Comparison of ENCODE assay signal across 9 cellular contexts in genomic region chr19:45508681-45508930, GRCh38. TPM values are rescaled to one million over a fixed set of nuclear protein-coding genes. Genes with fewer than 3 reads are reported as not detected.
DNase-seq lines count a peak whose midpoint lies in the region; ATAC-seq, FAIRE-seq and TF ChIP-seq lines count a peak whose summit lies in the region.
"Had no signal": no experiment of that assay in that cellular context is flagged by ENCODE, and none has a peak within 500 bp of the region (broad histone marks: within the 10 kb centered on the region; RNA-seq: fewer than 3 reads in every experiment).

No MANE protein-coding gene starts in this region.

- POLR2A ChIA-PET in OCI-LY7 (lab: Charles Lee) (no interaction called here), endothelial cell of umbilical vein (lab: Charles Lee) (no interaction called here)

- H3K27ac ChIP-seq in OCI-LY7 (ENCODE audit: low read depth, low read length, poor library complexity, severe bottlenecking) (peak overlapping the region; percentile 85), endothelial cell of umbilical vein (ENCODE audit: insufficient read depth, low read depth, low read length) (peak overlapping the region; percentile 53), ovary (peak overlapping the region; percentile 23 to 67)

- BruUV-seq in OCI-LY7 (replicated peaks; lab: Mats Ljungman, UMichigan) (no TSS peak), endothelial cell of umbilical vein (replicated peaks; lab: Mats Ljungman, UMichigan) (no TSS peak)

- peaks cover 26% of the 10 kb centered on the region for H3K4me1 ChIP-seq in OCI-LY7 (ENCODE audit: insufficient read depth, low read length, poor library complexity, severe bottlenecking)
- peaks cover 27% of the 10 kb centered on the region for H3K4me1 ChIP-seq in endothelial cell of umbilical vein (ENCODE audit: control insufficient read depth, extremely low read depth, insufficient read depth, low read length)
- peaks cover 9% of the 10 kb centered on the region for H3K4me1 ChIP-seq in ovary (ENCODE audit: insufficient read depth)

- H3K4me3 ChIP-seq in OCI-LY7 (ENCODE audit: low read depth, low read length, poor library complexity, severe bottlenecking) (peak overlapping the region; percentile 92), endothelial cell of umbilical vein (replicated peaks in 1 of 3; ENCODE audit: insufficient read depth in 1 of 3, low read depth in 1 of 3, low read length in 3 of 3) (peak overlapping the region; percentile 92 to 100 (median 96)), ovary (peak overlapping the region; percentile 94)

- H3K36me3 ChIP-seq in OCI-LY7 (ENCODE audit: insufficient read depth, low read length) (no peaks in the 10 kb centered on the region), endothelial cell of umbilical vein (ENCODE audit: control insufficient read depth in 2 of 2, extremely low read depth in 1 of 2, insufficient read depth in 2 of 2, low read length in 2 of 2) (peaks cover 0 to 3% of the 10 kb centered on the region in 2 experiments), ovary (no peaks in the 10 kb centered on the region)

- CTCF ChIA-PET in OCI-LY7 (lab: Charles Lee; ENCODE audit: unreplicated experiment), result interaction anchor here (0.5 kb wide), 1 partner anchor 791 kb away, joined by 4 read pairs; no protein-coding TSS in a partner anchor
- CTCF ChIA-PET in endothelial cell of umbilical vein (lab: Charles Lee), result interaction anchor here (0.9 to 1.7 kb wide), 6 partner anchors 10 to 134 kb away, joined by 3 to 6 read pairs (median 4); no protein-coding TSS in a partner anchor

- H3K27me3 ChIP-seq in endothelial cell of umbilical vein (ENCODE audit: control insufficient read depth in 2 of 2, insufficient read depth in 2 of 2, low read length in 2 of 2) (no peaks in the 10 kb centered on the region), ovary (no peaks in the 10 kb centered on the region)

- TF ChIP-seq POLR2A in endothelial cell of umbilical vein (IDR thresholded peaks at IDR 0.05; ENCODE audit: low read depth, low read length) (peak; percentile 45), ovary (IDR thresholded peaks at IDR 0.05) (no peak)

- no peak for TF ChIP-seq CTCF in D721Med (IDR thresholded peaks at IDR 0.05; ENCODE audit: insufficient read depth, missing control alignments)
- TF ChIP-seq CTCF in OCI-LY7 (conservative IDR thresholded peaks at IDR 0.05; ENCODE audit: low read length), result no peak
- no peak for TF ChIP-seq CTCF in endothelial cell of umbilical vein (IDR thresholded peaks at IDR 0.05; ENCODE audit: extremely low read depth in 1 of 2, insufficient read depth in 1 of 2, low read depth in 1 of 2, low read length in 2 of 2)
- TF ChIP-seq CTCF in ovary (IDR thresholded peaks at IDR 0.05), result no peak

- H3K9ac ChIP-seq in endothelial cell of umbilical vein (replicated peaks; ENCODE audit: extremely low read depth, insufficient read depth, low read length), result peak overlapping the region; percentile 48

- H3K9me2 ChIP-seq in OCI-LY7 (ENCODE audit: insufficient read depth, low read length), result no peaks in the 10 kb centered on the region

- peaks cover 18% of the 10 kb centered on the region for H3K79me2 ChIP-seq in OCI-LY7 (ENCODE audit: insufficient read depth, low read depth, low read length)
- H3K79me2 ChIP-seq in endothelial cell of umbilical vein (ENCODE audit: control insufficient read depth, insufficient read depth, low read length), result peaks cover 65% of the 10 kb centered on the region

- no peaks in the 10 kb centered on the region for H3K9me1 ChIP-seq in endothelial cell of umbilical vein (replicated peaks; ENCODE audit: control insufficient read depth, extremely low read depth, insufficient read depth, low read length)

- H4K20me1 ChIP-seq in OCI-LY7 (ENCODE audit: insufficient read depth, low read length) (peaks cover 5% of the 10 kb centered on the region; the same call in 1 of the 2 replicates), endothelial cell of umbilical vein (replicated peaks; ENCODE audit: control insufficient read depth, extremely low read depth, insufficient read depth, low read length) (no peaks in the 10 kb centered on the region)

- no peak for FAIRE-seq in D721Med (lab: Jason Lieb, UNC)
- FAIRE-seq in endothelial cell of umbilical vein (lab: Jason Lieb, UNC), result peak; percentile 40
- FAIRE-seq: colon had no signal

- dilution Hi-C loops in endothelial cell of umbilical vein (cut with MboI; ENCODE audit: extremely low pct_ligation_motif_present, low sequenced_read_pairs), result no loop called here

- 0 to 1% (median 0%) methylated on average over 6 of the region's 6 CpGs for WGBS in ovary, 3 donors

- DNase-seq in D721Med (ENCODE audit: insufficient read length, low spot score) (peak; percentile 66), OCI-LY7 (ENCODE audit: low spot score) (no peak), endothelial cell of umbilical vein (ENCODE audit: low read depth, low spot score) (no peak), ovary (peak in 2 of 5 donors; percentile 60 to 64), DMS153 treated with DMSO at 0.1 percent for 48 hours (lab: John Stamatoyannopoulos, UW; ENCODE audit: unreplicated experiment) (no peak)
- no peak for DNase-seq in stimulated activated CD4-positive, alpha-beta T cell treated with anti-CD3 and anti-CD28 coated beads, Interleukin-4, amount 100 ng/mL, for 24 hours

- H2AFZ ChIP-seq in OCI-LY7 (ENCODE audit: low read length), result no peak overlapping the region
- H2AFZ ChIP-seq in endothelial cell of umbilical vein (ENCODE audit: low read depth, low read length), result no peak overlapping the region

- intact Hi-C loops in OCI-LY7 (cut with micrococcal nuclease; ENCODE audit: unreplicated experiment), result loop anchor here (5.0 kb wide), 2 partner anchors 49 to 134 kb away; no protein-coding TSS in a partner anchor
- intact Hi-C loops in endothelial cell of umbilical vein (cut with micrococcal nuclease), result loop anchor here (2.0 kb wide), 1 partner anchor 14 kb away; no protein-coding TSS in a partner anchor
- intact Hi-C loops in ovary (cut with DNase I), result loop anchor here in 1 of 4 donors (5.0 kb wide), 1 partner anchor 274 kb away; the partner anchor contains the start of gene DMPK

- no peaks in the 10 kb centered on the region for H3K9me3 ChIP-seq in OCI-LY7 (ENCODE audit: low read length)
- no peaks in the 10 kb centered on the region for H3K9me3 ChIP-seq in endothelial cell of umbilical vein (replicated peaks; ENCODE audit: control insufficient read depth, insufficient read depth, low read length)
- H3K9me3 ChIP-seq in ovary, result no peaks in the 10 kb centered on the region

- no peak for TF ChIP-seq EP300 in ovary (IDR thresholded peaks at IDR 0.05)

- ATAC-seq in HG03460 (IDR thresholded peaks at IDR 0.05; ENCODE audit: unreplicated experiment) (no peak), HG02885 (IDR thresholded peaks at IDR 0.05; ENCODE audit: poor library complexity, unreplicated experiment) (no peak)

- H3K4me2 ChIP-seq in OCI-LY7 (ENCODE audit: low read length) (peak overlapping the region; percentile 99), endothelial cell of umbilical vein (ENCODE audit: insufficient read depth, low read length) (peak overlapping the region; percentile 94)

RNA-seq across cellular contexts. Expression of gene VASP, which starts 1.3 kb away (rescaled TPM):
- 37.4 and 62.8 TPM in 2 replicates for total RNA-seq in OCI-LY7 (2014; rRNA removed; shearing (Covaris generic))
- 39.6 and 51.6 TPM in 2 replicates for total RNA-seq in OCI-LY7 (2022)
- 154 and 186 TPM in 2 replicates for total RNA-seq in endothelial cell of umbilical vein
- 94.3 and 126 TPM in 2 replicates for polyA plus RNA-seq in endothelial cell of umbilical vein
- polyA plus RNA-seq in endothelial cell of umbilical vein (2011; cell fraction: cytosol; rRNA removed), result 64.2 and 67.9 TPM in 2 replicates
- polyA plus RNA-seq in endothelial cell of umbilical vein (2011; cell fraction: nucleus; rRNA removed), result 57.6 and 70.4 TPM in 2 replicates
- 74.7 and 84.2 TPM in 2 replicates for polyA plus RNA-seq in endothelial cell of umbilical vein (2012)
- 65.0 and 69.3 TPM in 2 replicates for polyA minus RNA-seq in endothelial cell of umbilical vein
- polyA minus RNA-seq in endothelial cell of umbilical vein (2011; cell fraction: cytosol; rRNA and poly(A)+ RNA removed), result 43.9 TPM
- 22.8 and 42.8 TPM in 2 replicates for polyA minus RNA-seq in endothelial cell of umbilical vein (2011; cell fraction: nucleus; rRNA and poly(A)+ RNA removed)
- 10 to 100 TPM; 15.7 to 83.2 (median 58.2) TPM for total RNA-seq in ovary
- 10 to 100 TPM; 23.9 to 48.4 TPM for polyA plus RNA-seq in ovary

RNA-seq across cellular contexts. Expression of gene PPM1N, which starts 10.4 kb away (rescaled TPM):
- 1.4 and 1.6 TPM in 2 replicates for total RNA-seq in OCI-LY7 (2014; rRNA removed; shearing (Covaris generic))
- 2.8 and 2.9 TPM in 2 replicates for total RNA-seq in OCI-LY7 (2022)
- total RNA-seq in endothelial cell of umbilical vein, result 0.40 and 0.81 TPM in 2 replicates
- polyA plus RNA-seq in endothelial cell of umbilical vein, result 0.48 and 0.59 TPM in 2 replicates
- polyA plus RNA-seq in endothelial cell of umbilical vein (2011; cell fraction: cytosol; rRNA removed), result 0.44 and 0.71 TPM in 2 replicates
- 0.43 and 0.50 TPM in 2 replicates for polyA plus RNA-seq in endothelial cell of umbilical vein (2011; cell fraction: nucleus; rRNA removed)
- polyA plus RNA-seq in endothelial cell of umbilical vein (2012), result 2.4 and 2.7 TPM in 2 replicates
- polyA minus RNA-seq in endothelial cell of umbilical vein, result 0.93 TPM in 1 of 2 replicates, not detected in the other
- not detected for polyA minus RNA-seq in endothelial cell of umbilical vein (2011; cell fraction: cytosol; rRNA and poly(A)+ RNA removed)
- not detected in 2 replicates for polyA minus RNA-seq in endothelial cell of umbilical vein (2011; cell fraction: nucleus; rRNA and poly(A)+ RNA removed)
- total RNA-seq in ovary, result 1 to 10 TPM in 3 of 7 donors, under 1 TPM in 3, not detected in 1; 0.40 to 1.7 (median 1.0) TPM
- under 1 TPM; 0.21 to 0.93 TPM for polyA plus RNA-seq in ovary

RNA-seq across cellular contexts. Expression of gene RTN2, which starts 11.8 kb away (rescaled TPM):
- 1.5 and 8.6 TPM in 2 replicates for total RNA-seq in OCI-LY7 (2014; rRNA removed; shearing (Covaris generic))
- total RNA-seq in OCI-LY7 (2022) (7.6 and 9.1 TPM in 2 replicates), endothelial cell of umbilical vein (12.0 and 12.9 TPM in 2 replicates), ovary (1 to 10 TPM in 5 of 7 donors, under 1 TPM in 2; 0.63 to 4.7 (median 2.5) TPM)
- polyA plus RNA-seq in endothelial cell of umbilical vein (21.0 and 22.5 TPM in 2 replicates), ovary (1 to 10 TPM; 3.0 to 5.0 TPM)
- polyA plus RNA-seq in endothelial cell of umbilical vein (2011; cell fraction: cytosol; rRNA removed), result 10.5 and 13.6 TPM in 2 replicates
- 6.2 and 6.8 TPM in 2 replicates for polyA plus RNA-seq in endothelial cell of umbilical vein (2011; cell fraction: nucleus; rRNA removed)
- 13.1 and 21.4 TPM in 2 replicates for polyA plus RNA-seq in endothelial cell of umbilical vein (2012)
- 6.5 and 11.9 TPM in 2 replicates for polyA minus RNA-seq in endothelial cell of umbilical vein
- polyA minus RNA-seq in endothelial cell of umbilical vein (2011; cell fraction: cytosol; rRNA and poly(A)+ RNA removed), result 3.3 TPM
- 1.8 and 7.0 TPM in 2 replicates for polyA minus RNA-seq in endothelial cell of umbilical vein (2011; cell fraction: nucleus; rRNA and poly(A)+ RNA removed)

RNA-seq across cellular contexts. Expression of gene FOSB, which starts 40.8 kb away (rescaled TPM):
- 1.2 and 2.3 TPM in 2 replicates for total RNA-seq in OCI-LY7 (2014; rRNA removed; shearing (Covaris generic))
- total RNA-seq in OCI-LY7 (2022) (2.1 and 2.4 TPM in 2 replicates), endothelial cell of umbilical vein (2.0 and 23.0 TPM in 2 replicates), ovary (100 to 1,000 TPM in 3 of 7 donors, 10 to 100 TPM in 2, 1 to 10 TPM in 2; 2.9 to 295 (median 44.3) TPM)
- polyA plus RNA-seq in endothelial cell of umbilical vein (9.8 and 10.7 TPM in 2 replicates), ovary (100 to 1,000 TPM in 1 of 2 donors, 1 to 10 TPM in 1; 4.9 to 142 TPM)
- polyA plus RNA-seq in endothelial cell of umbilical vein (2011; cell fraction: cytosol; rRNA removed), result 4.8 and 16.0 TPM in 2 replicates
- 128 and 173 TPM in 2 replicates for polyA plus RNA-seq in endothelial cell of umbilical vein (2011; cell fraction: nucleus; rRNA removed)
- 6.2 and 6.4 TPM in 2 replicates for polyA plus RNA-seq in endothelial cell of umbilical vein (2012)
- 21.5 and 27.3 TPM in 2 replicates for polyA minus RNA-seq in endothelial cell of umbilical vein
- 7.1 TPM for polyA minus RNA-seq in endothelial cell of umbilical vein (2011; cell fraction: cytosol; rRNA and poly(A)+ RNA removed)
- polyA minus RNA-seq in endothelial cell of umbilical vein (2011; cell fraction: nucleus; rRNA and poly(A)+ RNA removed), result 89.3 and 169 TPM in 2 replicates
